In the genomic region with DNA sequence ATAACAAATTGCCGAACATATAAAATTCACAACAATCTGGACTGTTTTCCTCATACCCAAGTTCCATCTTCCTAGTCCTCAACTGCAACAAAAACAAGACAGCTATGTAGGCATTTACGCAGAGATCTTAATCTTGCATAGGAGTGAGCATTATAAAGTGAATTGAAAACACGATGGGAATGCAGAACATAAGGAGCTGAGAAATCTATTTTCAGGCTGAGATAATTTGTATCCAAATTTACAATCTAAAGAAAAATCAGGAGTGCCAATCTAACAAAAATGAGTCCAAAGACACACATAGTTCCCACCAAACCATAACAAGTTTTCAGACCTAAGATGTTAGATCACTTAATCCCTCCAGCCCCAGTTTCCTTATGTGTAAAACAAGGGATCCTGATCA, we compare ENCODE assay signal across 8 cellular contexts. TPM values are rescaled to one million over a fixed set of nuclear protein-coding genes. Genes with fewer than 3 reads are reported as not detected.
DNase-seq lines count a peak whose midpoint lies in the region; ATAC-seq and TF ChIP-seq lines count a peak whose summit lies in the region.
"Had no signal": no experiment of that assay in that cellular context is flagged by ENCODE, and none has a peak within 500 bp of the region (broad histone marks: within the 10 kb centered on the region; RNA-seq: fewer than 3 reads in every experiment).

No MANE protein-coding gene starts in this region.

- H3K4me1 ChIP-seq in GM23338 (ENCODE audit: insufficient read depth): peaks cover 43% of the 10 kb centered on the region
- peaks cover 28% of the 10 kb centered on the region for H3K4me1 ChIP-seq in PC-3 (ENCODE audit: insufficient read depth, low read length)

- ATAC-seq in GM23338: no peak
- ATAC-seq in PC-3: no peak

- peaks cover 44% of the 10 kb centered on the region for H3K4me1 Mint-ChIP-seq in GM23338

- H3K4me2 ChIP-seq in GM23338 (peak overlapping the region; percentile 84), PC-3 (ENCODE audit: low read length) (peak overlapping the region; percentile 89)

- TF ChIP-seq CTCF in GM23338 (conservative IDR thresholded peaks at IDR 0.05; ENCODE audit: low read depth in 2 of 2) (no peak), PC-3 (conservative IDR thresholded peaks at IDR 0.05; ENCODE audit: low read depth, low read length) (no peak), epithelial cell of proximal tubule (conservative IDR thresholded peaks at IDR 0.05; ENCODE audit: low read depth, low read length) (no peak)

- peak overlapping the region; percentile 4; the same call in 1 of the 2 replicates for H3K27ac ChIP-seq in GM23338 (ENCODE audit: low read depth)
- H3K27ac ChIP-seq in PC-3 (ENCODE audit: low read length): no peak overlapping the region

- H3K79me2 ChIP-seq in GM23338 (replicated peaks; ENCODE audit: insufficient read depth) (peaks cover 97% of the 10 kb centered on the region), PC-3 (ENCODE audit: low read length) (peaks cover 99% of the 10 kb centered on the region)

- H3K9me2 ChIP-seq in GM23338 (ENCODE audit: insufficient read depth) (no peaks in the 10 kb centered on the region), PC-3 (replicated peaks; ENCODE audit: low read length) (no peaks in the 10 kb centered on the region)

- H3K4me3 ChIP-seq in GM23338 (peak overlapping the region; percentile 85), PC-3 (ENCODE audit: low read length) (peak overlapping the region; percentile 82), epithelial cell of proximal tubule (ENCODE audit: low read depth, low read length) (peak overlapping the region; percentile 78)

- BruUV-seq in PC-3 (replicated peaks; lab: Mats Ljungman, UMichigan): no TSS peak

- peaks cover 6% of the 10 kb centered on the region; the same call in 1 of the 2 replicates for H3K36me3 ChIP-seq in GM23338 (ENCODE audit: insufficient read depth)
- H3K36me3 ChIP-seq in PC-3 (ENCODE audit: low read depth, low read length): peaks cover 12% of the 10 kb centered on the region

- peak overlapping the region; percentile 93 for H3K9ac ChIP-seq in PC-3 (ENCODE audit: low read length)

- CTCF ChIA-PET in PC-3 (lab: Charles Lee): interaction anchor here (0.6 kb wide), 1 partner anchor 52 kb away, joined by 3 read pairs; no protein-coding TSS in a partner anchor

- intact Hi-C loops in PC-3 (cut with micrococcal nuclease): loop anchor here (2.0 kb wide), 2 partner anchors 19 to 47 kb away; no protein-coding TSS in a partner anchor

- H3K4me3 Mint-ChIP-seq in GM23338: peak overlapping the region; percentile 98

- H3K9me3 Mint-ChIP-seq in GM23338: no peaks in the 10 kb centered on the region

- H2AFZ ChIP-seq in GM23338 (no peak overlapping the region), PC-3 (ENCODE audit: low read length) (no peak overlapping the region)

- no peaks in the 10 kb centered on the region for H3K9me3 ChIP-seq in PC-3 (ENCODE audit: low read length)

- peak overlapping the region; percentile 42; the same call in 1 of the 2 replicates for H3K27ac Mint-ChIP-seq in GM23338

- H3K27me3 ChIP-seq in GM23338 (ENCODE audit: insufficient read depth) (no peaks in the 10 kb centered on the region), PC-3 (ENCODE audit: low read length) (no peaks in the 10 kb centered on the region)

- H3K27me3 Mint-ChIP-seq in GM23338 (ENCODE audit: insufficient read depth, low read depth, poor library complexity): peaks cover 5% of the 10 kb centered on the region

- POLR2A ChIA-PET in PC-3 (lab: Charles Lee; ENCODE audit: unreplicated experiment): interaction anchor here (0.5 to 0.6 kb wide), 2 partner anchors 16 to 88 kb away, joined by 3 to 4 read pairs; no protein-coding TSS in a partner anchor

- H4K20me1 ChIP-seq in GM23338 (replicated peaks; ENCODE audit: insufficient read depth) (peaks cover 57% of the 10 kb centered on the region), PC-3 (ENCODE audit: low read length) (peaks cover 51% of the 10 kb centered on the region)

- H3K36me3 Mint-ChIP-seq in GM23338 (ENCODE audit: low read depth): peaks cover 53% of the 10 kb centered on the region

- H3F3A ChIP-seq in GM23338 (replicated peaks; ENCODE audit: low read depth) (peaks cover 3% of the 10 kb centered on the region; the same call in 1 of the 2 replicates), PC-3 (ENCODE audit: low read length, unreplicated experiment) (no peaks in the 10 kb centered on the region)

- DNase-seq in GM23338 (ENCODE audit: low spot score) (no peak), PC-3 (no peak), epithelial cell of proximal tubule (ENCODE audit: low read depth) (no peak), renal cortical epithelial cell (ENCODE audit: low read depth) (peak; percentile 3), NCI-H1105 treated with DMSO at 0.1 percent for 48 hours (lab: John Stamatoyannopoulos, UW) (no peak)
- no peak for DNase-seq in effector CD8-positive, alpha-beta T cell (lab: John Stamatoyannopoulos, UW)
- no peak for DNase-seq in central memory CD4-positive, alpha-beta T cell
- DNase-seq: hypothalamus had no signal

TF ChIP-seq in GM23338, 12 proteins besides CTCF, POLR2A, EP300 and RAD21 (continues in another document):
- no peak for TF ChIP-seq CREB1 (CRISPR knock-in tag; IDR thresholded peaks at IDR 0.05; ENCODE audit: low read depth)
- no peak for TF ChIP-seq STAT1 (IDR thresholded peaks at IDR 0.05; ENCODE audit: unreplicated experiment)
- TF ChIP-seq, protein P1, sequence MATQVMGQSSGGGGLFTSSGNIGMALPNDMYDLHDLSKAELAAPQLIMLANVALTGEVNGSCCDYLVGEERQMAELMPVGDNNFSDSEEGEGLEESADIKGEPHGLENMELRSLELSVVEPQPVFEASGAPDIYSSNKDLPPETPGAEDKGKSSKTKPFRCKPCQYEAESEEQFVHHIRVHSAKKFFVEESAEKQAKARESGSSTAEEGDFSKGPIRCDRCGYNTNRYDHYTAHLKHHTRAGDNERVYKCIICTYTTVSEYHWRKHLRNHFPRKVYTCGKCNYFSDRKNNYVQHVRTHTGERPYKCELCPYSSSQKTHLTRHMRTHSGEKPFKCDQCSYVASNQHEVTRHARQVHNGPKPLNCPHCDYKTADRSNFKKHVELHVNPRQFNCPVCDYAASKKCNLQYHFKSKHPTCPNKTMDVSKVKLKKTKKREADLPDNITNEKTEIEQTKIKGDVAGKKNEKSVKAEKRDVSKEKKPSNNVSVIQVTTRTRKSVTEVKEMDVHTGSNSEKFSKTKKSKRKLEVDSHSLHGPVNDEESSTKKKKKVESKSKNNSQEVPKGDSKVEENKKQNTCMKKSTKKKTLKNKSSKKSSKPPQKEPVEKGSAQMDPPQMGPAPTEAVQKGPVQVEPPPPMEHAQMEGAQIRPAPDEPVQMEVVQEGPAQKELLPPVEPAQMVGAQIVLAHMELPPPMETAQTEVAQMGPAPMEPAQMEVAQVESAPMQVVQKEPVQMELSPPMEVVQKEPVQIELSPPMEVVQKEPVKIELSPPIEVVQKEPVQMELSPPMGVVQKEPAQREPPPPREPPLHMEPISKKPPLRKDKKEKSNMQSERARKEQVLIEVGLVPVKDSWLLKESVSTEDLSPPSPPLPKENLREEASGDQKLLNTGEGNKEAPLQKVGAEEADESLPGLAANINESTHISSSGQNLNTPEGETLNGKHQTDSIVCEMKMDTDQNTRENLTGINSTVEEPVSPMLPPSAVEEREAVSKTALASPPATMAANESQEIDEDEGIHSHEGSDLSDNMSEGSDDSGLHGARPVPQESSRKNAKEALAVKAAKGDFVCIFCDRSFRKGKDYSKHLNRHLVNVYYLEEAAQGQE (IDR thresholded peaks at IDR 0.05; ENCODE audit: unreplicated experiment): no peak
- no peak for TF ChIP-seq ZNF331 (CRISPR knock-in tag; IDR thresholded peaks at IDR 0.05; ENCODE audit: low read depth)

RNA-seq across cellular contexts. Expression of gene SLC16A1, which starts 1.9 kb away (rescaled TPM):
- 559 and 593 TPM in 2 replicates for total RNA-seq in GM23338 (2014; rRNA removed; shearing (Covaris generic))
- polyA plus RNA-seq in GM23338 (2016; fragmentation: Nextera tagmentation; extraction: Ambion mirVana): 218 and 231 TPM in 2 replicates
- total RNA-seq in PC-3 (2014; rRNA removed): 103 and 116 TPM in 2 replicates
- total RNA-seq in epithelial cell of proximal tubule: 61.4 and 110 TPM in 2 replicates
- 128 and 149 TPM in 2 replicates for total RNA-seq in renal cortical epithelial cell
